9 cellular contexts compared by ENCODE assay signal in the genomic region with DNA sequence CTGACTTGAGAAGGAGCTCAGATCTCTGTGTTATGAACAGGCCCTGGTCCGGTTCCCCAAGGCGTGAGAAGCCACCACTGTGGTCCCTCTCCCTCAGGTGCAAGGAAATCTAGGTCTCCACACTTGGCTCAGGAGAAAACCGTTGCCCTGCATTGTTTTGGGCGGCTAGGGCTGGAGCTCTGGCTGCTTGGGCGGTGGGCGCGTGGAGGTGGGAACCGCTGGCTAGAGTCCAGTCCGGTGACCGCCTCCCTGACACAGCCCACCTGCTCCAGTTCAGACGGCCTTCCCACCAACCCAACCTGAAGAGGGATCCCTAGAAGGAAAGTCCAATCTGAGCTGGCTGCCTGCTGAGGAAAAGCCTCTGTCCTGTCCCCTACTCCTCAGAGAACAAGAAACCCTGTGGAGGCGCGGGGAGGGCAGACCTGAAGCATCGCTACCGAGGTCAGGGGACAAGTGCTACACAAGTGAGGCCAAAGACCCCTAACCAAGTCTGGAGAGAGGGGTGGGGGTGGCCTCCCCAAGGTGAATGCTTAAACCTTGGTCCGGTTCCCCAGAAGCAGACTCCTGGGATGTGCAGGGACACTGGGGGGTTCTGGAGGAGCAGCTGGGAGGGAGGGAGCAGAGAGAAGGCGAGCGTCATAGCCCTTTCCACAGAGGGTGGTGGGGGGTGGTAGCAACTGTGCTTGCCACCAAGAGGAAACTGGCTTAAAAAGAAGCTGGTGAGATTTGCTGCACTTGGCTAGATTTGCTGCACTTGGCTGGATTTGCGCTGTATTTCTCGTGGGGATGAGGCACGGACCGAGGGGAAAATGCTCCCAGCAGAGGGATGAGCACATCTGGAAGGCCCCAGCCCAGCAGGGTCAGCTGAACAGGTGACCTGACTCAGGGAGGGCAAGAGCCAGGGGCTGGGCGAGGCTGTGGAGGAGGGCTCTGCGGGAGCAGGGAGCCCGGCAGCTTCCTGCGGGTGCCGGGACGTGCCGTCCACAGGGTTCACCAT.
DNase-seq lines count a peak whose midpoint lies in the region; ATAC-seq, FAIRE-seq and TF ChIP-seq lines count a peak whose summit lies in the region.
"Had no signal": no experiment of that assay in that cellular context is flagged by ENCODE, and none has a peak within 500 bp of the region (broad histone marks: within the 10 kb centered on the region; RNA-seq: fewer than 3 reads in every experiment).

No MANE protein-coding gene starts in this region.

- no peak overlapping the region for H3K4me3 ChIP-seq in astrocyte (ENCODE audit: insufficient read depth, low read depth, low read length)
- no peak overlapping the region for H3K4me3 ChIP-seq in mucosa of descending colon
- no peak overlapping the region for H3K4me3 ChIP-seq in transverse colon

- no peak overlapping the region for H3K4me2 ChIP-seq in astrocyte (ENCODE audit: low read length)

- peaks cover 1% of the 10 kb centered on the region for H3K36me3 Mint-ChIP-seq in activated naive CD4-positive, alpha-beta T cell treated with anti-CD3 and anti-CD28 coated beads, Interleukin-2, amount 50 U/mL, for 24 hours
- no peaks in the 10 kb centered on the region for H3K36me3 Mint-ChIP-seq in astrocyte (ENCODE audit: low read depth, unreplicated experiment)

- WGBS in transverse colon (ENCODE audit: low coverage in 1 of 2), 2 donors, result 60 to 88% methylated on average over 2 to 29 of the region's 29 CpGs

- H3K4me1 Mint-ChIP-seq in activated naive CD4-positive, alpha-beta T cell treated with anti-CD3 and anti-CD28 coated beads, Interleukin-2, amount 50 U/mL, for 24 hours, result peaks cover 92% of the 10 kb centered on the region
- peaks cover 83% of the 10 kb centered on the region for H3K4me1 Mint-ChIP-seq in astrocyte (ENCODE audit: low read depth, unreplicated experiment)

- H3K27me3 ChIP-seq in astrocyte (ENCODE audit: insufficient read depth, low read length), result peaks cover 4% of the 10 kb centered on the region
- no peaks in the 10 kb centered on the region for H3K27me3 ChIP-seq in transverse colon

- DNase-seq in activated naive CD4-positive, alpha-beta T cell treated with anti-CD3 and anti-CD28 coated beads, Interleukin-2, amount 50 U/mL, for 16 hours, result no peak
- no peak for DNase-seq in astrocyte (ENCODE audit: low read depth)
- DNase-seq in mucosa of descending colon, result no peak
- DNase-seq in transverse colon, result no peak
- DNase-seq in NCI-H526 (lab: John Stamatoyannopoulos, UW), result no peak
- no peak for DNase-seq in amniotic stem cell (lab: John Stamatoyannopoulos, UW)
- no peak for DNase-seq in stimulated activated CD4-positive, alpha-beta T cell treated with anti-CD3 and anti-CD28 coated beads, Interleukin-12 subunit alpha, Interleukin-12 subunit beta, amount 100 ng/mL, for 4 hours
- DNase-seq: activated gamma-delta T cell had no signal

- H2AFZ ChIP-seq in astrocyte (ENCODE audit: low read depth, low read length), result no peak overlapping the region

- in situ Hi-C loops in transverse colon (cut with MboI; ENCODE audit: low pct_ligation_motif_present in 1 of 4, low pct_unique_long_range_greater_than_20kb in 1 of 4, low sequenced_read_pairs in 3 of 4), result no loop called here

- H4K20me1 ChIP-seq in astrocyte (ENCODE audit: insufficient read depth, low read length), result peaks cover 71% of the 10 kb centered on the region

- peaks cover 62% of the 10 kb centered on the region for H3K79me2 ChIP-seq in astrocyte (ENCODE audit: insufficient read depth, low read length)

- peak overlapping the region; percentile 62 for H3K27ac Mint-ChIP-seq in activated naive CD4-positive, alpha-beta T cell treated with anti-CD3 and anti-CD28 coated beads, Interleukin-2, amount 50 U/mL, for 24 hours
- peak overlapping the region; percentile 94 for H3K27ac Mint-ChIP-seq in astrocyte (ENCODE audit: unreplicated experiment)

- H3K4me3 Mint-ChIP-seq in activated naive CD4-positive, alpha-beta T cell treated with anti-CD3 and anti-CD28 coated beads, Interleukin-2, amount 50 U/mL, for 24 hours, result no peak overlapping the region
- peak overlapping the region; percentile 34 for H3K4me3 Mint-ChIP-seq in astrocyte (ENCODE audit: unreplicated experiment)

- intact Hi-C loops in mucosa of descending colon (cut with DNase I, micrococcal nuclease), result loop anchor here in 1 of 2 donors (10.0 kb wide), 1 partner anchor 60 kb away; no protein-coding TSS in a partner anchor
- intact Hi-C loops in transverse colon (cut with DNase I; ENCODE audit: low total_unique reads), result no loop called here

- TF ChIP-seq POLR2A in transverse colon (IDR thresholded peaks at IDR 0.05), result no peak

- no peak for TF ChIP-seq EP300 in transverse colon (IDR thresholded peaks at IDR 0.05; ENCODE audit: low read depth)

- H3K27ac ChIP-seq in astrocyte (ENCODE audit: low read depth, low read length) (no peak overlapping the region), transverse colon (peak overlapping the region; percentile 80 to 90 (median 82))

- no peak for TF ChIP-seq CTCF in astrocyte (IDR thresholded peaks at IDR 0.05; ENCODE audit: insufficient read depth, low read depth, low read length)
- no peak for TF ChIP-seq CTCF in mucosa of descending colon (IDR thresholded peaks at IDR 0.05)
- no peak for TF ChIP-seq CTCF in transverse colon (IDR thresholded peaks at IDR 0.05)

- no peaks in the 10 kb centered on the region for H3K27me3 Mint-ChIP-seq in activated naive CD4-positive, alpha-beta T cell treated with anti-CD3 and anti-CD28 coated beads, Interleukin-2, amount 50 U/mL, for 24 hours
- H3K27me3 Mint-ChIP-seq in astrocyte (ENCODE audit: low read depth, unreplicated experiment), result no peaks in the 10 kb centered on the region

- FAIRE-seq in astrocyte (lab: Jason Lieb, UNC), result no peak

- no peak overlapping the region for H3K9ac ChIP-seq in astrocyte (ENCODE audit: low read length)

- H3K36me3 ChIP-seq in astrocyte (ENCODE audit: insufficient read depth, low read length), result no peaks in the 10 kb centered on the region
- no peaks in the 10 kb centered on the region for H3K36me3 ChIP-seq in mucosa of descending colon (ENCODE audit: low read depth)
- H3K36me3 ChIP-seq in transverse colon, result no peaks in the 10 kb centered on the region

- no peaks in the 10 kb centered on the region for H3K9me3 Mint-ChIP-seq in activated naive CD4-positive, alpha-beta T cell treated with anti-CD3 and anti-CD28 coated beads, Interleukin-2, amount 50 U/mL, for 24 hours
- H3K9me3 Mint-ChIP-seq in astrocyte (ENCODE audit: unreplicated experiment), result no peaks in the 10 kb centered on the region

- H3K9me3 ChIP-seq in astrocyte (ENCODE audit: insufficient read depth, low read depth, low read length) (no peaks in the 10 kb centered on the region), mucosa of descending colon (no peaks in the 10 kb centered on the region), transverse colon (no peaks in the 10 kb centered on the region)

- peak; percentile 3 for ATAC-seq in mucosa of descending colon

- peaks cover 43% of the 10 kb centered on the region for H3K4me1 ChIP-seq in astrocyte (ENCODE audit: insufficient read depth, low read length)
- H3K4me1 ChIP-seq in mucosa of descending colon (ENCODE audit: low read depth), result peaks cover 38% of the 10 kb centered on the region
- H3K4me1 ChIP-seq in transverse colon, result peaks cover 45 to 66% (median 50%) of the 10 kb centered on the region in 4 donors
